Comparison of ENCODE assay signal across 9 cellular contexts in the genomic region with DNA sequence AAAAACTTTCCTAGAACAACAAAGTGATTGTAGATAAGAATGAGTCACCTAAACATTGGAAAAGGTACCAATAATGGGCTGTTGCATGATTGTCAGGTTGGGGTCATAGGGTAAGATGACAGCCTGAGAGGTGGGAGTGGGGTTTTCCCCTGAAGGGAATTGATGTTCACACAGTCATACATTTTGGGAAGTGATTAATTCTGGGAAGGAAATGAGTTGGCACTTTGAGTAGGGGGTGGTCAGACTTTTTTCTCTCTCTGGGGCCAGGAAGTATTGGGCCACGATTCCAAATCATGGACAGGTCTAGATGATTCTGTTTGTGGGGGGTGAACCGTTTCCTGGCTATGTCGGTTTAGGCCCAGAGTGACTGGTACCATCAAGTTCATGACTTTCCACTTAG. TPM values are rescaled to one million over a fixed set of nuclear protein-coding genes. Genes with fewer than 3 reads are reported as not detected.
DNase-seq lines count a peak whose midpoint lies in the region; ATAC-seq and TF ChIP-seq lines count a peak whose summit lies in the region.
"Had no signal": no experiment of that assay in that cellular context is flagged by ENCODE, and none has a peak within 500 bp of the region (broad histone marks: within the 10 kb centered on the region; RNA-seq: fewer than 3 reads in every experiment).

No MANE protein-coding gene starts in this region.

- H3K27ac ChIP-seq in neutrophil (peak overlapping the region; percentile 86), Peyer's patch (no peak overlapping the region)

- no peaks in the 10 kb centered on the region for H3K27me3 Mint-ChIP-seq in activated naive CD8-positive, alpha-beta T cell

- TF ChIP-seq CTCF in neutrophil (IDR thresholded peaks at IDR 0.05) (no peak), Peyer's patch (IDR thresholded peaks at IDR 0.05) (no peak)

- H3K36me3 Mint-ChIP-seq in activated naive CD8-positive, alpha-beta T cell = peaks cover 13% of the 10 kb centered on the region

- ATAC-seq in GM18868 (IDR thresholded peaks at IDR 0.05; ENCODE audit: unreplicated experiment) (peak; percentile 36), GM19328 (IDR thresholded peaks at IDR 0.05; ENCODE audit: unreplicated experiment) (no peak), GM19467 (IDR thresholded peaks at IDR 0.05; ENCODE audit: unreplicated experiment) (no peak)

- no peaks in the 10 kb centered on the region for H3K9me3 ChIP-seq in neutrophil
- H3K9me3 ChIP-seq in Peyer's patch = no peaks in the 10 kb centered on the region

- no peak overlapping the region for H3K4me3 ChIP-seq in neutrophil (ENCODE audit: low read depth in 1 of 2, low read length in 1 of 2)
- no peak overlapping the region for H3K4me3 ChIP-seq in Peyer's patch

- peak; percentile 56 for DNase-seq in NCI-H226
- DNase-seq in Peyer's patch = no peak
- DNase-seq: NCI-H1092 treated with DMSO at 0.1 percent for 48 hours, substantia nigra had no signal

- no peaks in the 10 kb centered on the region for H3K27me3 ChIP-seq in neutrophil
- no peaks in the 10 kb centered on the region for H3K27me3 ChIP-seq in Peyer's patch

- peak overlapping the region; percentile 83 for H3K27ac Mint-ChIP-seq in activated naive CD8-positive, alpha-beta T cell

- H3K36me3 ChIP-seq in neutrophil = no peaks in the 10 kb centered on the region
- no peaks in the 10 kb centered on the region for H3K36me3 ChIP-seq in Peyer's patch

- peaks cover 70% of the 10 kb centered on the region for H3K4me1 Mint-ChIP-seq in activated naive CD8-positive, alpha-beta T cell (ENCODE audit: low read depth)

- no peaks in the 10 kb centered on the region for H3K9me3 Mint-ChIP-seq in activated naive CD8-positive, alpha-beta T cell (ENCODE audit: low read depth)

- H3K4me3 Mint-ChIP-seq in activated naive CD8-positive, alpha-beta T cell = peak overlapping the region; percentile 36

- TF ChIP-seq POLR2A in Peyer's patch (IDR thresholded peaks at IDR 0.05) = no peak

- H3K4me1 ChIP-seq in neutrophil (ENCODE audit: control insufficient read depth in 1 of 2, insufficient read depth in 1 of 2, low read depth in 1 of 2, low read length in 1 of 2) (peaks cover 69 to 79% of the 10 kb centered on the region in 2 experiments), Peyer's patch (peaks cover 0 to 13% (median 2%) of the 10 kb centered on the region in 4 donors)

RNA-seq across cellular contexts. Expression of a gene that starts 36.8 kb away (rescaled TPM):
- 10 to 100 TPM in 1 of 4 donors, 1 to 10 TPM in 3; 2.1 to 11.6 (median 4.7) TPM for total RNA-seq in Peyer's patch
